In genomic region chr6:25660512-25660911, GRCh38 we compare ENCODE assay signal across 12 cellular contexts. TPM values are rescaled to one million over a fixed set of nuclear protein-coding genes. Genes with fewer than 3 reads are reported as not detected.
DNase-seq lines count a peak whose midpoint lies in the region; ATAC-seq, FAIRE-seq and TF ChIP-seq lines count a peak whose summit lies in the region.
"Had no signal": no experiment of that assay in that cellular context is flagged by ENCODE, and none has a peak within 500 bp of the region (broad histone marks: within the 10 kb centered on the region; RNA-seq: fewer than 3 reads in every experiment).

No MANE protein-coding gene starts in this region.

- H3K27me3 ChIP-seq in small intestine (ENCODE audit: control insufficient read depth in 2 of 2, insufficient read depth in 2 of 2, low read length in 2 of 2) = peaks cover 0 to 5% of the 10 kb centered on the region in 2 donors

- H3K36me3 Mint-ChIP-seq in activated naive CD4-positive, alpha-beta T cell treated with anti-CD3 and anti-CD28 coated beads for 36 hours (ENCODE audit: low read depth) = no peaks in the 10 kb centered on the region
- no peaks in the 10 kb centered on the region for H3K36me3 Mint-ChIP-seq in mesothelial cell of epicardium

- peaks cover 29% of the 10 kb centered on the region for H3K27me3 Mint-ChIP-seq in activated naive CD4-positive, alpha-beta T cell treated with anti-CD3 and anti-CD28 coated beads for 36 hours (ENCODE audit: low read depth)
- peaks cover 56% of the 10 kb centered on the region for H3K27me3 Mint-ChIP-seq in mesothelial cell of epicardium (ENCODE audit: low read depth)

- DNase-seq in activated naive CD4-positive, alpha-beta T cell treated with anti-CD3 and anti-CD28 coated beads for 36 hours = peak; percentile 51
- DNase-seq in activated naive CD4-positive, alpha-beta T cell (lab: John Stamatoyannopoulos, UW) = no peak
- DNase-seq in RCC 7860 (ENCODE audit: low spot score) (peak; percentile 62), fibroblast of mammary gland (ENCODE audit: low read depth) (peak; percentile 93), urothelium cell line (ENCODE audit: low spot score) (peak; percentile 61), small intestine (no peak), mesothelial cell of epicardium (ENCODE audit: low spot score in 2 of 2, unreplicated experiment in 2 of 2) (no peak)
- DNase-seq: DND-41, glutamatergic neuron, NCI-H187 had no signal

- CTCF ChIA-PET in activated naive CD4-positive, alpha-beta T cell treated with anti-CD3 and anti-CD28 coated beads for 36 hours (lab: Charles Lee) = no interaction called here

- H3K4me3 ChIP-seq in fibroblast of mammary gland (ENCODE audit: control insufficient read depth, low read depth, low read length) = no peak overlapping the region
- H3K4me3 ChIP-seq in small intestine (ENCODE audit: low read depth in 1 of 2, low read length in 2 of 2) = no peak overlapping the region
- H3K4me3 ChIP-seq: thoracic aorta had no signal

- no peaks in the 10 kb centered on the region for H3K9me3 Mint-ChIP-seq in activated naive CD4-positive, alpha-beta T cell treated with anti-CD3 and anti-CD28 coated beads for 36 hours
- H3K9me3 Mint-ChIP-seq in mesothelial cell of epicardium = no peaks in the 10 kb centered on the region

- H3K9me3 ChIP-seq in small intestine (ENCODE audit: control insufficient read depth, low read depth) = no peaks in the 10 kb centered on the region
- H3K9me3 ChIP-seq: thoracic aorta had no signal

- H3K27ac Mint-ChIP-seq in activated naive CD4-positive, alpha-beta T cell treated with anti-CD3 and anti-CD28 coated beads for 36 hours = no peak overlapping the region
- no peak overlapping the region for H3K27ac Mint-ChIP-seq in mesothelial cell of epicardium

- no peaks in the 10 kb centered on the region for H3K4me1 ChIP-seq in small intestine (ENCODE audit: control insufficient read depth in 2 of 2, insufficient read depth in 1 of 2, low read depth in 1 of 2, low read length in 1 of 2)

- H3K4me1 Mint-ChIP-seq in activated naive CD4-positive, alpha-beta T cell treated with anti-CD3 and anti-CD28 coated beads for 36 hours (ENCODE audit: low read depth) = no peaks in the 10 kb centered on the region
- no peaks in the 10 kb centered on the region for H3K4me1 Mint-ChIP-seq in mesothelial cell of epicardium

- H3K36me3 ChIP-seq in small intestine (ENCODE audit: control insufficient read depth in 2 of 2, insufficient read depth in 2 of 2, low read length in 2 of 2) = no peaks in the 10 kb centered on the region
- H3K36me3 ChIP-seq: thoracic aorta had no signal

- no peak for TF ChIP-seq CTCF in fibroblast of mammary gland (conservative IDR thresholded peaks at IDR 0.05; ENCODE audit: control insufficient read depth, insufficient read depth, low read depth, low read length)
- no peak for TF ChIP-seq CTCF in mesothelial cell of epicardium (IDR thresholded peaks at IDR 0.05; ENCODE audit: unreplicated experiment)

- no peak overlapping the region for H3K4me3 Mint-ChIP-seq in activated naive CD4-positive, alpha-beta T cell treated with anti-CD3 and anti-CD28 coated beads for 36 hours
- no peak overlapping the region for H3K4me3 Mint-ChIP-seq in mesothelial cell of epicardium

- H3K27ac ChIP-seq in small intestine (ENCODE audit: low read depth in 1 of 2, low read length in 1 of 2) = no peak overlapping the region
- H3K27ac ChIP-seq: thoracic aorta had no signal

- no peak for ATAC-seq in HG02763 (IDR thresholded peaks at IDR 0.05; ENCODE audit: unreplicated experiment)

- intact Hi-C loops in activated naive CD4-positive, alpha-beta T cell treated with anti-CD3 and anti-CD28 coated beads for 36 hours (cut with micrococcal nuclease) = no loop called here

- FAIRE-seq in RCC 7860 (lab: Jason Lieb, UNC) (peak; percentile 83), urothelium cell line (lab: Jason Lieb, UNC) (peak; percentile 72), small intestine (lab: Jason Lieb, UNC) (no peak)

RNA-seq across cellular contexts. Expression of gene SCGN, which starts 8.5 kb away (rescaled TPM):
- not detected for total RNA-seq in activated naive CD4-positive, alpha-beta T cell treated with anti-CD3 and anti-CD28 coated beads for 36 hours
- 10 to 100 TPM in 1 of 3 donors, 1 to 10 TPM in 2; 6.3 to 19.4 (median 6.5) TPM for polyA plus RNA-seq in small intestine
- not detected in 3 replicates for total RNA-seq in mesothelial cell of epicardium

Comparison
In these comparisons a context has a peak if more than half of its experiments do, and no peak if none do; other contexts are left out.
1. DNase-seq: peak in activated naive CD4-positive, alpha-beta T cell treated with anti-CD3 and anti-CD28 coated beads for 36 hours (single experiment), RCC 7860 (single experiment), fibroblast of mammary gland (single experiment) and urothelium cell line (single experiment); none in activated naive CD4-positive, alpha-beta T cell (0 of 4), small intestine (single experiment) and mesothelial cell of epicardium (0 of 2).